8 cellular contexts compared by ENCODE assay signal in the genomic region with DNA sequence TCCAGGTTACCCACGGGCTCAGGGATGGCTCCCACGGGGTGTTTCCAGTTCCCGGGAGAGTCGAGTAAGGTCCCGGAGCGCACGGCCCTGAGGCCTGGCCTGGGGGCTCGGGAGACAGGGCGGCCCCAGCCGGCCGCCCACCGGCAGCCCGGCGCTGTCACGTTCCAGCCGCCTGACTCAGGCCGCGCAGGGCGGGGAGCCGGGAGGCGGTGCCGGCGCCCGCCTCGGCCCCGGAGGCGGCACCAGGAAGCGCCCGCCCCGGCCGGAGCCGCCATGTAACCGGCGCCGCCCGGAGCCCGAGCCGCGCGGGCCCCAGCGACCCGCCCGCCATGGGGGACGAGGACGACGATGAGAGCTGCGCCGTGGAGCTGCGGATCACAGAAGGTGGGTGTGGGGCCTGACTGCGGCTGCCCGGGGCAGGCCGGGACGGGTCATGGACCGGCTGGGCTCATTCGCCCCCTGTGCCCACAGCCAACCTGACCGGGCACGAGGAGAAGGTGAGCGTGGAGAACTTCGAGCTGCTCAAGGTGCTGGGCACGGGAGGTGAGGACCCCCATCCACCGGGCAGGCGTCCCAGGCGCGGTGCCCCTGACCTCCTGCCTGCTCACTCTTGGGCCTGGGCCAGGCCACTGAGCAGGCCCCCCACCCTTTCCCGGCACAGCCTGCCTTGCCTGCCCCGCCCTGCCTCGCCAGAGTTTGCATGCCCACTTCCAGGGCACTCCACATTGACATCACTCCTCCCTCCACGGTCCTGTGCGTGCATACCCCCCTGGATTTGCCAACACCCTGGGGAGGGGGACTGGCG. TPM values are rescaled to one million over a fixed set of nuclear protein-coding genes. Genes with fewer than 3 reads are reported as not detected.
DNase-seq lines count a peak whose midpoint lies in the region; ATAC-seq and TF ChIP-seq lines count a peak whose summit lies in the region.

A gene (plus strand): TSS at position 256 of the 805 bp plus-strand sequence. CDS start 74 bp downstream, at position 330.

- H3K4me3 Mint-ChIP-seq in Caco-2 (ENCODE audit: unreplicated experiment) (peak within 1 kb of the TSS; percentile 99), endothelial cell (ENCODE audit: unreplicated experiment) (peak within 1 kb of the TSS; percentile 88)
- H3K4me3 Mint-ChIP-seq in stimulated activated effector memory CD8-positive, alpha-beta T cell treated with anti-CD3 and anti-CD28 coated beads, Interleukin-12 subunit alpha, Interleukin-12 subunit beta, amount 100 ng/mL, for 72 hours: peak within 1 kb of the TSS; percentile 93

- BruUV-seq in Caco-2 (replicated peaks; lab: Mats Ljungman, UMichigan): TSS peak; percentile 29

- H3K9me3 ChIP-seq in Caco-2: no peaks in the 10 kb centered on the region

- ATAC-seq in stimulated activated effector memory CD8-positive, alpha-beta T cell treated with anti-CD3 and anti-CD28 coated beads, Interleukin-12 subunit alpha, Interleukin-12 subunit beta, amount 100 ng/mL, for 72 hours: peak; percentile 88
- ATAC-seq in HG03097 (IDR thresholded peaks at IDR 0.05; ENCODE audit: low FRiP score, unreplicated experiment): no peak

- H3K9me3 Mint-ChIP-seq in Caco-2 (ENCODE audit: unreplicated experiment): no peaks in the 10 kb centered on the region
- no peaks in the 10 kb centered on the region for H3K9me3 Mint-ChIP-seq in endothelial cell (ENCODE audit: unreplicated experiment)
- no peaks in the 10 kb centered on the region for H3K9me3 Mint-ChIP-seq in stimulated activated effector memory CD8-positive, alpha-beta T cell treated with anti-CD3 and anti-CD28 coated beads, Interleukin-12 subunit alpha, Interleukin-12 subunit beta, amount 100 ng/mL, for 72 hours

- intact Hi-C loops in Caco-2 (cut with micrococcal nuclease; ENCODE audit: unreplicated experiment): loop anchor here (1.0 to 10.0 kb wide), 4 partner anchors 47 to 296 kb away; no protein-coding TSS in a partner anchor

- H3K27me3 Mint-ChIP-seq in Caco-2 (ENCODE audit: insufficient read depth, unreplicated experiment) (no peaks in the 10 kb centered on the region), endothelial cell (ENCODE audit: unreplicated experiment) (peaks cover 10% of the 10 kb centered on the region)

- peaks cover 7% of the 10 kb centered on the region for H3K36me3 ChIP-seq in Caco-2 (ENCODE audit: control insufficient read depth, insufficient read depth, low read length)

- H3K4me1 ChIP-seq in Caco-2: peaks cover 46% of the 10 kb centered on the region

- peak; percentile 65 to 82 for DNase-seq in Caco-2
- peak; percentile 98 for DNase-seq in GM20000 (ENCODE audit: low spot score)
- peak; percentile 40 for DNase-seq in NCI-H1105 (lab: John Stamatoyannopoulos, UW)
- peak; percentile 61 for DNase-seq in endothelial cell (ENCODE audit: low spot score)
- DNase-seq in medulla oblongata (ENCODE audit: extremely low spot score): peak; percentile 80
- peak; percentile 55 to 71 for DNase-seq in stimulated activated effector memory CD8-positive, alpha-beta T cell treated with anti-CD3 and anti-CD28 coated beads, Interleukin-12 subunit alpha, Interleukin-12 subunit beta, amount 100 ng/mL, for 72 hours (ENCODE audit: low spot score in 2 of 2)

- CTCF ChIA-PET in Caco-2 (lab: Charles Lee): interaction anchor here (0.7 to 2.2 kb wide), 6 partner anchors 14 to 90 kb away, joined by 3 to 8 read pairs (median 4); a partner anchor contains a TSS
- CTCF ChIA-PET in activated CD8-positive, alpha-beta memory T cell treated with anti-CD3 and anti-CD28 coated beads for 36 hours (lab: Charles Lee): interaction anchor here (0.9 to 1.8 kb wide), 5 partner anchors 19 to 178 kb away, joined by 3 to 5 read pairs (median 4); a partner anchor contains a TSS

- H3K4me1 Mint-ChIP-seq in Caco-2 (ENCODE audit: low read depth, unreplicated experiment) (peaks cover 29% of the 10 kb centered on the region), endothelial cell (ENCODE audit: unreplicated experiment) (peaks cover 20% of the 10 kb centered on the region)
- peaks cover 38% of the 10 kb centered on the region for H3K4me1 Mint-ChIP-seq in stimulated activated effector memory CD8-positive, alpha-beta T cell treated with anti-CD3 and anti-CD28 coated beads, Interleukin-12 subunit alpha, Interleukin-12 subunit beta, amount 100 ng/mL, for 72 hours

- POLR2A ChIA-PET in Caco-2 (lab: Charles Lee): interaction anchor here (0.6 to 2.8 kb wide), 4 partner anchors 41 to 388 kb away, joined by 3 to 18 read pairs (median 5); a partner anchor contains a TSS
- POLR2A ChIA-PET in activated CD8-positive, alpha-beta memory T cell treated with anti-CD3 and anti-CD28 coated beads for 36 hours (lab: Charles Lee): interaction anchor here (0.7 to 0.9 kb wide), 2 partner anchors 42 to 116 kb away, joined by 3 to 6 read pairs; a partner anchor contains a TSS

- H3K27me3 ChIP-seq in Caco-2 (replicated peaks; ENCODE audit: control insufficient read depth, insufficient read depth, low read length): no peaks in the 10 kb centered on the region

- peak within 1 kb of the TSS; percentile 99 for H3K4me3 ChIP-seq in Caco-2 (ENCODE audit: low read depth, low read length)

- H3K36me3 Mint-ChIP-seq in Caco-2 (ENCODE audit: insufficient read depth, unreplicated experiment): peaks cover 47% of the 10 kb centered on the region
- peaks cover 13% of the 10 kb centered on the region for H3K36me3 Mint-ChIP-seq in endothelial cell (ENCODE audit: low read depth, unreplicated experiment)
- H3K36me3 Mint-ChIP-seq in stimulated activated effector memory CD8-positive, alpha-beta T cell treated with anti-CD3 and anti-CD28 coated beads, Interleukin-12 subunit alpha, Interleukin-12 subunit beta, amount 100 ng/mL, for 72 hours: peaks cover 61% of the 10 kb centered on the region

- TF ChIP-seq CTCF in Caco-2 (IDR thresholded peaks at IDR 0.05; ENCODE audit: insufficient read depth in 1 of 2, low read depth in 1 of 2, low read length in 1 of 2, severe bottlenecking in 1 of 2, unreplicated experiment in 1 of 2): no peak
- TF ChIP-seq CTCF in GM20000 (IDR thresholded peaks at IDR 0.05; ENCODE audit: extremely low read depth, missing control alignments): no peak
- TF ChIP-seq CTCF in endothelial cell (IDR thresholded peaks at IDR 0.05; ENCODE audit: unreplicated experiment): no peak

- H3K27ac Mint-ChIP-seq in Caco-2 (ENCODE audit: unreplicated experiment) (peak within 1 kb of the TSS; percentile 86), endothelial cell (ENCODE audit: unreplicated experiment) (peak within 1 kb of the TSS; percentile 9)
- H3K27ac Mint-ChIP-seq in stimulated activated effector memory CD8-positive, alpha-beta T cell treated with anti-CD3 and anti-CD28 coated beads, Interleukin-12 subunit alpha, Interleukin-12 subunit beta, amount 100 ng/mL, for 72 hours: peak within 1 kb of the TSS; percentile 85

RNA-seq across cellular contexts. Expression of the gene that starts here (rescaled TPM):
- total RNA-seq in Caco-2 (2022) (95.7 and 98.6 TPM in 2 replicates), endothelial cell (ENCODE audit: unreplicated experiment) (37.5 TPM)
- 10 to 100 TPM; 35.3 to 37.2 TPM for total RNA-seq in activated CD8-positive, alpha-beta memory T cell treated with anti-CD3 and anti-CD28 coated beads for 36 hours

Comparison
In these comparisons a context has a peak if more than half of its experiments do, and no peak if none do; other contexts are left out.
1. DNase-seq: peak in every context shown above with its lines; median percentile 98 in GM20000; 80 in medulla oblongata; 74 in Caco-2; 63 in stimulated activated effector memory CD8-positive, alpha-beta T cell treated with anti-CD3 and anti-CD28 coated beads, Interleukin-12 subunit alpha, Interleukin-12 subunit beta, amount 100 ng/mL, for 72 hours; 61 in endothelial cell; 40 in NCI-H1105.
2. H3K27ac Mint-ChIP-seq: peak in every context shown above with its lines; median percentile 86 in Caco-2; 85 in stimulated activated effector memory CD8-positive, alpha-beta T cell treated with anti-CD3 and anti-CD28 coated beads, Interleukin-12 subunit alpha, Interleukin-12 subunit beta, amount 100 ng/mL, for 72 hours; 9 in endothelial cell.